ENCODE assay signal across 20 cellular contexts in the genomic region with DNA sequence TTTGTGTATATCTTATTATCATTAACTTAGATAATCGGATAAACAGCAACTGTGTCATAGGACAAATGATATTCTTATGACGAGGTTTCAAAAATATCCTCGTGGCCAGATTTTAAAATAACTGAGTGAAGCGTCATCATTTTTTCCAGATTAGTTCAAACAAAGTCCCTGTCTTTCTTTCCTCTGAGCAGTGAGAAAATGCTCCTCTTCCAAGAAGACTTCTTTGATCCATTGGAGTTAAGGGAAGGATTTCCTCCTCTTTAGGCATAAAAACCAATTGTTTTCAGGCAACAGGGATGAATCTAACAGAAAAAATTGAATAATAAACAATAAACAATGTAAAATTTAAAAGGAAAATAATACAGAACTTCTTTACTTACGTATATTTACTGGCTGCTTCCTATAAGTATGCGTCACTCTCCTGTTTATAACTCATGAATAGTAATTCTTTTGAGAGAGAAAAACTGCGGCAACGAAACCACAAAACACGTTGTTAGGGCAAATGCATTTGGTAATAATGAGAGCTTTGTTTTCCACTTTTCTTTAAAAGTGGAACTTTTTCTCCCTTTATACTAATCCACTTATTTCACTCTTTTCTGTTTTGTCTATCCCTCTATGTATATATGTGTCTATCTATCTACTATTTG.
DNase-seq lines count a peak whose midpoint lies in the region; ATAC-seq, FAIRE-seq and TF ChIP-seq lines count a peak whose summit lies in the region.
"Had no signal": no experiment of that assay in that cellular context is flagged by ENCODE, and none has a peak within 500 bp of the region (broad histone marks: within the 10 kb centered on the region; RNA-seq: fewer than 3 reads in every experiment).

No MANE protein-coding gene starts in this region.

- intact Hi-C loops in PC-3 (cut with micrococcal nuclease) (no loop called here), testis (cut with DNase I; ENCODE audit: low total_unique reads) (no loop called here)

- H3K79me2 ChIP-seq in PC-3 (ENCODE audit: low read length) (no peaks in the 10 kb centered on the region), H1 (ENCODE audit: control insufficient read depth in 1 of 2, insufficient read depth in 2 of 2, low read length in 2 of 2) (no peaks in the 10 kb centered on the region)

- H4K91ac ChIP-seq in H1 (replicated peaks; ENCODE audit: insufficient read length, low read length): no peak overlapping the region

- no peak overlapping the region for H3K9ac ChIP-seq in PC-3 (ENCODE audit: low read length)
- H3K9ac ChIP-seq in H1 (replicated peaks in 1 of 4; ENCODE audit: extremely low read depth in 1 of 4, low read depth in 3 of 4, low read length in 3 of 4): no peak overlapping the region

- TF ChIP-seq CTCF in PC-3 (conservative IDR thresholded peaks at IDR 0.05; ENCODE audit: low read depth, low read length) (no peak), H1 (IDR thresholded peaks at IDR 0.05; ENCODE audit: control extremely low read depth in 1 of 3, insufficient read depth in 1 of 3, low read depth in 1 of 3, low read length in 3 of 3) (no peak), testis (IDR thresholded peaks at IDR 0.05) (no peak), chondrocyte (IDR thresholded peaks at IDR 0.05) (no peak)

- H3K18ac ChIP-seq in H1 (ENCODE audit: extremely low read depth, low read length): no peak overlapping the region

- no peaks in the 10 kb centered on the region for H4K20me1 ChIP-seq in PC-3 (ENCODE audit: low read length)
- no peaks in the 10 kb centered on the region for H4K20me1 ChIP-seq in H1 (replicated peaks in 1 of 2; ENCODE audit: control insufficient read depth in 1 of 2, insufficient read depth in 2 of 2, low read length in 2 of 2)

- H4K8ac ChIP-seq in H1 (ENCODE audit: extremely low read depth, insufficient read depth, low read length): no peak overlapping the region

- H3K27ac ChIP-seq in PC-3 (ENCODE audit: low read length): 0 out of 2 replicates have a peak overlapping the region, but pooled peaks have one; percentile 17
- no peak overlapping the region for H3K27ac ChIP-seq in H1 (ENCODE audit: low read depth, low read length)
- H3K27ac ChIP-seq in testis: no peak overlapping the region
- H3K27ac ChIP-seq: A549, C4-2B had no signal

- no peak overlapping the region for H3K14ac ChIP-seq in H1 (ENCODE audit: insufficient read length)

- WGBS in H1 (ENCODE audit: extremely low coverage in 1 of 2, insufficient coverage in 1 of 2, insufficient read length in 1 of 2, insufficient replicate concordance in 2 of 2, low coverage in 1 of 2, low lambda C conversion rate in 2 of 2, missing lambda C conversion rate in 1 of 2), 2 experiments: 89% methylated on average over 9 of the region's 9 CpGs; no CpG with 5 or more reads in 1 of the 2 experiments
- 85 to 91% methylated on average over 9 of the region's 9 CpGs for WGBS in testis, 2 donors

- DNase-seq in HT1080 (ENCODE audit: low read depth) (peak; percentile 71), PC-3 (peak; percentile 25), H1 (ENCODE audit: low read depth in 1 of 2, low spot score in 2 of 2) (no peak), urothelium cell line (ENCODE audit: low spot score) (peak; percentile 20), testis (no peak), chondrocyte (ENCODE audit: low spot score) (no peak), NCI-H146 treated with DMSO at 0.1 percent for 48 hours (lab: John Stamatoyannopoulos, UW; ENCODE audit: unreplicated experiment) (no peak)
- DNase-seq: BE2C; CD4-positive, alpha-beta memory T cell; COR-L47; DMS153; DMS79 treated with DMSO at 0.1 percent for 48 hours; EL had no signal

- H3K27me3 Mint-ChIP-seq in chondrocyte (ENCODE audit: low read depth): peaks cover 3% of the 10 kb centered on the region

- H4K5ac ChIP-seq in H1 (ENCODE audit: insufficient read length, low read depth, low read length): no peak overlapping the region

- FAIRE-seq in H1 (lab: Jason Lieb, UNC): no peak
- FAIRE-seq in urothelium cell line (lab: Jason Lieb, UNC): no peak
- FAIRE-seq: D721Med, G401.6, GM12891 had no signal

- H3K4me2 ChIP-seq in PC-3 (ENCODE audit: low read length) (0 out of 2 replicates have a peak overlapping the region, but pooled peaks have one; percentile 37), H1 (ENCODE audit: insufficient read depth in 1 of 2, low read depth in 2 of 2, low read length in 2 of 2) (no peak overlapping the region)
- H3K4me2 ChIP-seq: A549, GM23338 had no signal

- no peaks in the 10 kb centered on the region for H3K79me1 ChIP-seq in H1 (ENCODE audit: low read depth, low read length)

- no peak overlapping the region for H2BK15ac ChIP-seq in H1 (ENCODE audit: low read length)

- H3K23me2 ChIP-seq in H1 (ENCODE audit: low read depth, low read length): no peaks in the 10 kb centered on the region

- no peaks in the 10 kb centered on the region for H3K4me1 Mint-ChIP-seq in chondrocyte (ENCODE audit: low read depth)
- H3K4me1 Mint-ChIP-seq: CD4-positive, alpha-beta memory T cell had no signal

- H2BK12ac ChIP-seq in H1 (ENCODE audit: low read depth, low read length): no peak overlapping the region

- H3K23ac ChIP-seq in H1 (ENCODE audit: insufficient read length): no peak overlapping the region

- H3K4me1 ChIP-seq in PC-3 (ENCODE audit: insufficient read depth, low read length): no peaks in the 10 kb centered on the region; the same call in 1 of the 2 replicates
- peaks cover 0 to 2% (median 0%) of the 10 kb centered on the region in 4 experiments; a peak in 1 of 7 replicates for H3K4me1 ChIP-seq in H1 (replicated peaks in 1 of 4; ENCODE audit: control insufficient read depth in 3 of 4, insufficient read depth in 4 of 4, low read length in 3 of 4)
- H3K4me1 ChIP-seq in testis: no peaks in the 10 kb centered on the region
- H3K4me1 ChIP-seq: BE2C, HAP-1 had no signal

- no peaks in the 10 kb centered on the region for H3F3A ChIP-seq in PC-3 (ENCODE audit: low read length, unreplicated experiment)

- no peak overlapping the region for H3K4me3 ChIP-seq in PC-3 (ENCODE audit: low read length)
- no peak overlapping the region for H3K4me3 ChIP-seq in H1 (ENCODE audit: extremely low read depth in 1 of 4, insufficient read depth in 2 of 4, low read depth in 3 of 4, low read length in 4 of 4)
- H3K4me3 ChIP-seq in testis: no peak overlapping the region
- H3K4me3 ChIP-seq: A549, GM23338, HAP-1 had no signal

- H2BK5ac ChIP-seq in H1 (ENCODE audit: low read depth, low read length): no peak overlapping the region

- H3K27ac Mint-ChIP-seq in chondrocyte (ENCODE audit: unreplicated experiment): no peak overlapping the region
- H3K27ac Mint-ChIP-seq: CD4-positive, alpha-beta memory T cell; GM23338 had no signal

- no peak overlapping the region for H2BK120ac ChIP-seq in H1 (replicated peaks; ENCODE audit: low read depth, low read length)

- no peak overlapping the region for H3K4ac ChIP-seq in H1 (replicated peaks; ENCODE audit: insufficient read length, low read depth, low read length)

- no peak for ATAC-seq in PC-3
- ATAC-seq: A549, GM23338 had no signal

- no peak for TF ChIP-seq RAD21 in H1 (IDR thresholded peaks at IDR 0.05 in 1 of 2, conservative IDR thresholded peaks at IDR 0.05 in 1 of 2; ENCODE audit: low read depth in 2 of 2, low read length in 2 of 2)

- H3K36me3 ChIP-seq in PC-3 (ENCODE audit: low read depth, low read length) (no peaks in the 10 kb centered on the region), H1 (ENCODE audit: control insufficient read depth in 2 of 4, insufficient read depth in 4 of 4, low read length in 3 of 4) (no peaks in the 10 kb centered on the region), testis (ENCODE audit: low read depth, missing control alignments) (no peaks in the 10 kb centered on the region)
- H3K36me3 ChIP-seq: BE2C, HAP-1 had no signal

- no TSS peak for BruUV-seq in PC-3 (replicated peaks; lab: Mats Ljungman, UMichigan)

- CTCF ChIA-PET in PC-3 (lab: Charles Lee): no interaction called here
- CTCF ChIA-PET in H1 (lab: Charles Lee; ENCODE audit: partially characterized antibody): interaction anchor here (0.7 to 1.4 kb wide), 2 partner anchors 8 to 427 kb away, joined by 3 read pairs; no protein-coding TSS in a partner anchor

- H3K27me3 ChIP-seq in PC-3 (ENCODE audit: low read length) (no peaks in the 10 kb centered on the region), H1 (replicated peaks in 1 of 4; ENCODE audit: control insufficient read depth in 3 of 4, extremely low read depth in 1 of 4, insufficient read depth in 3 of 4, low read length in 3 of 4) (no peaks in the 10 kb centered on the region), testis (no peaks in the 10 kb centered on the region)
- H3K27me3 ChIP-seq: BE2C had no signal

- POLR2A ChIA-PET in PC-3 (lab: Charles Lee; ENCODE audit: unreplicated experiment) (no interaction called here), H1 (lab: Charles Lee; ENCODE audit: partially characterized antibody) (no interaction called here)

- H2AFZ ChIP-seq in PC-3 (ENCODE audit: low read length) (no peak overlapping the region), H1 (ENCODE audit: low read length) (no peak overlapping the region)

- no peaks in the 10 kb centered on the region for H3K9me2 ChIP-seq in PC-3 (replicated peaks; ENCODE audit: low read length)

- no peak overlapping the region for H2AK5ac ChIP-seq in H1 (ENCODE audit: low read depth, low read length)

- peak overlapping the region; percentile 62 for H3K56ac ChIP-seq in H1 (replicated peaks; ENCODE audit: insufficient read length, low read depth, low read length)

- H3K36me3 Mint-ChIP-seq in chondrocyte (ENCODE audit: low read depth): no peaks in the 10 kb centered on the region
- H3K36me3 Mint-ChIP-seq: CD4-positive, alpha-beta memory T cell had no signal

- no peaks in the 10 kb centered on the region for H3K9me3 Mint-ChIP-seq in chondrocyte (ENCODE audit: low read depth)
- H3K9me3 Mint-ChIP-seq: GM23338 had no signal

- no peak for TF ChIP-seq EP300 in H1 (IDR thresholded peaks at IDR 0.05; ENCODE audit: borderline replicate concordance in 1 of 2, low read depth in 2 of 2, low read length in 2 of 2)

- H2BK20ac ChIP-seq in H1 (ENCODE audit: low read length): no peak overlapping the region

- H3K9me3 ChIP-seq in PC-3 (ENCODE audit: low read length) (no peaks in the 10 kb centered on the region), H1 (ENCODE audit: insufficient read depth in 2 of 2, low read depth in 1 of 2, low read length in 1 of 2) (peaks cover 3 to 4% of the 10 kb centered on the region in 2 experiments; a peak in 1 of 4 replicates), testis (no peaks in the 10 kb centered on the region)
- H3K9me3 ChIP-seq: A549, BE2C, HAP-1 had no signal

- no peak for TF ChIP-seq POLR2A in H1 (IDR thresholded peaks at IDR 0.05; ENCODE audit: control extremely low read depth in 1 of 2, low read depth in 2 of 2, low read length in 2 of 2)
- no peak for TF ChIP-seq POLR2A in testis (IDR thresholded peaks at IDR 0.05)

- H3K4me3 Mint-ChIP-seq in chondrocyte (ENCODE audit: unreplicated experiment): no peak overlapping the region
- H3K4me3 Mint-ChIP-seq: CD4-positive, alpha-beta memory T cell; GM23338 had no signal

TF ChIP-seq in H1, 55 proteins besides CTCF, POLR2A, EP300 and RAD21 (continues in another document):
- TF ChIP-seq HDAC6 (IDR thresholded peaks at IDR 0.05; ENCODE audit: low read depth, low read length): no peak
- no peak for TF ChIP-seq SRF (IDR thresholded peaks at IDR 0.05; ENCODE audit: low read depth, low read length)
- TF ChIP-seq CBX5 (IDR thresholded peaks at IDR 0.05; ENCODE audit: low read depth, low read length): no peak
- no peak for TF ChIP-seq TEAD4 (IDR thresholded peaks at IDR 0.05; ENCODE audit: low read depth, low read length)
- no peak for TF ChIP-seq SIRT6 (IDR thresholded peaks at IDR 0.05; ENCODE audit: low read length)

Comparison
In these comparisons a context has a peak if more than half of its experiments do, and no peak if none do; other contexts are left out.
1. DNase-seq: peak in HT1080 (single experiment), PC-3 (single experiment) and urothelium cell line (single experiment); none in H1 (0 of 2), testis (single experiment), chondrocyte (single experiment) and NCI-H146 treated with DMSO at 0.1 percent for 48 hours (single experiment).